In the genomic region with DNA sequence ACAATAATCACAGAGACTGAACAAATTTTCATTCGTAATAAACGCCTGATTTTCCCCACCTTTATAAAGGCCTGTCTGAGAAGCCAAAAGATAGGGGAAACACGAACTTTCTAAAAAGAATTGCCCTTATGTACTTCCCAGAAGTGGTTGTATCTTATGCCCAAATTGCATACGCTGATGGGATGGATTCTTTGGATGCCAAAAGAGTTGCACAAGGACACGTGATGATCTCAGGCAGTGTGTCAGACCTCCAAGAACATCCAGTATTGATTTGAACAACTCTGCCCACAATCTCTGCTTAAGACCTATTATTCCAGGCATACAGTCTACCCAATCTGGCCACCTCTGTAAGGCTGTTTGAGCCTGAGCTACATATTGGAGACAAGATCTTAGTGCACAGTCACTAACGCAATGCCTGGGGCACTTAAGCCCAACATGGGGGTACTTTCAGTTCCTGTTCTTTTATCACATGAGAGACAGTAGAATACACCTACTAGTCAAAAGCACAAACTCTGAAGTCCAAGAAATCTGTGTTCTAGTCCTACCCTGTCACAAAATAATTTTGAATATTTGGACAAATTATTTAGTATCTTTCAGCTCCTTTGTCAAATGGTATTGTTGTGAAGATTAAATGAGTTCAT, we compare ENCODE assay signal across 8 cellular contexts. TPM values are rescaled to one million over a fixed set of nuclear protein-coding genes. Genes with fewer than 3 reads are reported as not detected.
DNase-seq lines count a peak whose midpoint lies in the region; ATAC-seq and TF ChIP-seq lines count a peak whose summit lies in the region.

No MANE protein-coding gene starts in this region.

- intact Hi-C loops in MCF 10A (cut with micrococcal nuclease) (loop anchor here (1.0 to 2.0 kb wide), 2 partner anchors 95 to 207 kb away; a partner anchor contains a TSS), breast epithelium (cut with DNase I; ENCODE audit: low total_unique reads) (loop anchor here (10.0 kb wide), 1 partner anchor 93 kb away; a partner anchor contains a TSS), upper lobe of right lung (cut with DNase I) (loop anchor here (10.0 kb wide), 2 partner anchors 93 to 213 kb away; a partner anchor contains a TSS)

- BruUV-seq in MCF 10A (replicated peaks; lab: Mats Ljungman, UMichigan): no TSS peak

- H3K4me1 ChIP-seq in breast epithelium (no peaks in the 10 kb centered on the region), upper lobe of right lung (peaks cover 4% of the 10 kb centered on the region)

- ATAC-seq in HG03354 (IDR thresholded peaks at IDR 0.05; ENCODE audit: poor library complexity, severe bottlenecking, unreplicated experiment): peak; percentile 79
- no peak for ATAC-seq in upper lobe of right lung

- H3K4me3 ChIP-seq in breast epithelium: no peak overlapping the region
- H3K4me3 ChIP-seq in MG63: no peak overlapping the region
- H3K4me3 ChIP-seq in upper lobe of right lung: no peak overlapping the region

- H3K4me3 Mint-ChIP-seq in MCF 10A (ENCODE audit: unreplicated experiment) (peak overlapping the region; percentile 33), type B pancreatic cell (no peak overlapping the region)

- H3K36me3 Mint-ChIP-seq in MCF 10A (ENCODE audit: insufficient read depth, unreplicated experiment) (peaks cover 6% of the 10 kb centered on the region), type B pancreatic cell (no peaks in the 10 kb centered on the region)

- H3K9me3 Mint-ChIP-seq in MCF 10A (ENCODE audit: unreplicated experiment) (no peaks in the 10 kb centered on the region), type B pancreatic cell (no peaks in the 10 kb centered on the region)

- no peak for TF ChIP-seq CTCF in MCF 10A (IDR thresholded peaks at IDR 0.05; ENCODE audit: unreplicated experiment)
- TF ChIP-seq CTCF in breast epithelium (IDR thresholded peaks at IDR 0.05): no peak
- TF ChIP-seq CTCF in type B pancreatic cell (conservative IDR thresholded peaks at IDR 0.05): no peak
- TF ChIP-seq CTCF in upper lobe of right lung (IDR thresholded peaks at IDR 0.05): no peak

- DNase-seq in MCF 10A (ENCODE audit: unreplicated experiment) (no peak), breast epithelium (ENCODE audit: low spot score in 2 of 2) (no peak), astrocyte of the hippocampus (ENCODE audit: low read depth, low spot score) (peak; percentile 16), type B pancreatic cell (ENCODE audit: extremely low spot score, unreplicated experiment) (no peak), MG63 (no peak), upper lobe of right lung (no peak), RKO (ENCODE audit: low spot score) (no peak)

- H3K4me1 Mint-ChIP-seq in MCF 10A (ENCODE audit: insufficient read depth, unreplicated experiment) (peaks cover 26% of the 10 kb centered on the region), type B pancreatic cell (ENCODE audit: unreplicated experiment) (peaks cover 11% of the 10 kb centered on the region)

- no peaks in the 10 kb centered on the region for H3K27me3 ChIP-seq in breast epithelium
- no peaks in the 10 kb centered on the region for H3K27me3 ChIP-seq in MG63
- no peaks in the 10 kb centered on the region for H3K27me3 ChIP-seq in upper lobe of right lung

- no peaks in the 10 kb centered on the region for H3K27me3 Mint-ChIP-seq in MCF 10A (ENCODE audit: insufficient read depth, unreplicated experiment)
- peaks cover 3% of the 10 kb centered on the region for H3K27me3 Mint-ChIP-seq in type B pancreatic cell

- no peak for TF ChIP-seq POLR2A in breast epithelium (IDR thresholded peaks at IDR 0.05)

- H3K27ac ChIP-seq in breast epithelium (no peak overlapping the region), upper lobe of right lung (no peak overlapping the region)

- POLR2A ChIA-PET in MCF 10A (lab: Yijun Ruan, JAX): interaction anchor here (1.7 to 4.2 kb wide), 2 partner anchors 94 to 114 kb away, joined by 7 to 36 read pairs; a partner anchor contains a TSS

- H3K27ac Mint-ChIP-seq in MCF 10A (ENCODE audit: low read depth, unreplicated experiment) (peak overlapping the region; percentile 54), type B pancreatic cell (peak overlapping the region; percentile 70)

- CTCF ChIA-PET in MCF 10A (lab: Yijun Ruan, JAX): interaction anchor here (0.5 to 8.1 kb wide), 44 partner anchors 8 to 1333 kb away, joined by 3 to 260 read pairs (median 4); a partner anchor contains a TSS

- H3K36me3 ChIP-seq in breast epithelium (no peaks in the 10 kb centered on the region), MG63 (no peaks in the 10 kb centered on the region), upper lobe of right lung (no peaks in the 10 kb centered on the region)

- no peaks in the 10 kb centered on the region for H3K9me3 ChIP-seq in breast epithelium
- no peaks in the 10 kb centered on the region for H3K9me3 ChIP-seq in MG63
- no peaks in the 10 kb centered on the region for H3K9me3 ChIP-seq in upper lobe of right lung

RNA-seq across cellular contexts. Expression of a gene that starts 38.9 kb away (rescaled TPM):
- total RNA-seq in MCF 10A (2022) (not detected in 2 replicates), breast epithelium (not detected), type B pancreatic cell (ENCODE audit: low replicate concordance) (not detected in 2 replicates), upper lobe of right lung (not detected)
- not detected in 2 replicates for total RNA-seq in MG63 (2014; rRNA removed; shearing (Covaris generic); ENCODE audit: low replicate concordance)

RNA-seq across cellular contexts. Expression of a gene that starts 49.3 kb away (rescaled TPM):
- not detected in 2 replicates for total RNA-seq in MCF 10A (2022)
- not detected for total RNA-seq in breast epithelium
- not detected in 2 replicates for total RNA-seq in type B pancreatic cell (ENCODE audit: low replicate concordance)
- total RNA-seq in MG63 (2014; rRNA removed; shearing (Covaris generic); ENCODE audit: low replicate concordance): not detected in 2 replicates
- not detected for total RNA-seq in upper lobe of right lung
